ENCODE assay signal across 1 cellular context in genomic region chr6:16759646-16760535, GRCh38.
TF ChIP-seq lines count a peak whose summit lies in the region.

No MANE protein-coding gene starts in this region.

TF ChIP-seq in HepG2, 621 proteins besides CTCF, POLR2A, EP300 and RAD21 (continued from another document and continues in another):
- TF ChIP-seq, protein P1, sequence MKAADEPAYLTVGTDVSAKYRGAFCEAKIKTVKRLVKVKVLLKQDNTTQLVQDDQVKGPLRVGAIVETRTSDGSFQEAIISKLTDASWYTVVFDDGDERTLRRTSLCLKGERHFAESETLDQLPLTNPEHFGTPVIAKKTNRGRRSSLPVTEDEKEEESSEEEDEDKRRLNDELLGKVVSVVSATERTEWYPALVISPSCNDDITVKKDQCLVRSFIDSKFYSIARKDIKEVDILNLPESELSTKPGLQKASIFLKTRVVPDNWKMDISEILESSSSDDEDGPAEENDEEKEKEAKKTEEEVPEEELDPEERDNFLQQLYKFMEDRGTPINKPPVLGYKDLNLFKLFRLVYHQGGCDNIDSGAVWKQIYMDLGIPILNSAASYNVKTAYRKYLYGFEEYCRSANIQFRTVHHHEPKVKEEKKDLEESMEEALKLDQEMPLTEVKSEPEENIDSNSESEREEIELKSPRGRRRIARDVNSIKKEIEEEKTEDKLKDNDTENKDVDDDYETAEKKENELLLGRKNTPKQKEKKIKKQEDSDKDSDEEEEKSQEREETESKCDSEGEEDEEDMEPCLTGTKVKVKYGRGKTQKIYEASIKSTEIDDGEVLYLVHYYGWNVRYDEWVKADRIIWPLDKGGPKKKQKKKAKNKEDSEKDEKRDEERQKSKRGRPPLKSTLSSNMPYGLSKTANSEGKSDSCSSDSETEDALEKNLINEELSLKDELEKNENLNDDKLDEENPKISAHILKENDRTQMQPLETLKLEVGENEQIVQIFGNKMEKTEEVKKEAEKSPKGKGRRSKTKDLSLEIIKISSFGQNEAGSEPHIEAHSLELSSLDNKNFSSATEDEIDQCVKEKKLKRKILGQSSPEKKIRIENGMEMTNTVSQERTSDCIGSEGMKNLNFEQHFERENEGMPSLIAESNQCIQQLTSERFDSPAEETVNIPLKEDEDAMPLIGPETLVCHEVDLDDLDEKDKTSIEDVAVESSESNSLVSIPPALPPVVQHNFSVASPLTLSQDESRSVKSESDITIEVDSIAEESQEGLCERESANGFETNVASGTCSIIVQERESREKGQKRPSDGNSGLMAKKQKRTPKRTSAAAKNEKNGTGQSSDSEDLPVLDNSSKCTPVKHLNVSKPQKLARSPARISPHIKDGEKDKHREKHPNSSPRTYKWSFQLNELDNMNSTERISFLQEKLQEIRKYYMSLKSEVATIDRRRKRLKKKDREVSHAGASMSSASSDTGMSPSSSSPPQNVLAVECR (CRISPR knock-in tag; IDR thresholded peaks at IDR 0.05; ENCODE audit: borderline replicate concordance) = peak; percentile 82
- TF ChIP-seq RFX1 (IDR thresholded peaks at IDR 0.05) (no peak), ZNF761 (CRISPR knock-in tag; conservative IDR thresholded peaks at IDR 0.05) (0 out of 2 replicates have a peak, but pooled peaks have one; percentile 1), ZNF891 (CRISPR knock-in tag; IDR thresholded peaks at IDR 0.05) (no peak; the same call in 1 of the 2 replicates), GATAD2A (CRISPR knock-in tag; IDR thresholded peaks at IDR 0.05) (peak; percentile 46; the same call in 1 of the 2 replicates), HMGXB4 (CRISPR knock-in tag; IDR thresholded peaks at IDR 0.05; ENCODE audit: borderline replicate concordance in 1 of 2, low read depth in 1 of 2) (peak; percentile 94), NFATC3 (CRISPR knock-in tag; IDR thresholded peaks at IDR 0.05) (no peak), ZNF292 (CRISPR knock-in tag; IDR thresholded peaks at IDR 0.05; ENCODE audit: borderline replicate concordance, low read depth) (peak; percentile 65; the same call in 1 of the 2 replicates), ZBED4 (CRISPR knock-in tag; IDR thresholded peaks at IDR 0.05; ENCODE audit: borderline replicate concordance) (0 out of 2 replicates have a peak, but pooled peaks have one; percentile 77), HMGXB3 (CRISPR knock-in tag; IDR thresholded peaks at IDR 0.05; ENCODE audit: borderline replicate concordance) (peak; percentile 55; the same call in 1 of the 2 replicates), DR1 (CRISPR knock-in tag; IDR thresholded peaks at IDR 0.05) (no peak), FOXA1 (IDR thresholded peaks at IDR 0.05) (no peak), FOXA1 (CRISPR knock-in tag; IDR thresholded peaks at IDR 0.05) (peak; percentile 44), ZSCAN22 (CRISPR knock-in tag; IDR thresholded peaks at IDR 0.05) (no peak), GMEB1 (CRISPR knock-in tag; IDR thresholded peaks at IDR 0.05; ENCODE audit: borderline replicate concordance) (peak; percentile 55; the same call in 1 of the 2 replicates), PCBP1 (IDR thresholded peaks at IDR 0.05; ENCODE audit: borderline replicate concordance, low read depth, low read length) (0 out of 2 replicates have a peak, but pooled peaks have one; percentile 48), NKX3-1 (CRISPR knock-in tag; IDR thresholded peaks at IDR 0.05) (no peak; the same call in 1 of the 2 replicates), MAF1 (CRISPR knock-in tag; IDR thresholded peaks at IDR 0.05; ENCODE audit: borderline replicate concordance) (peak; percentile 55; the same call in 1 of the 2 replicates), ZNF503 (CRISPR knock-in tag; IDR thresholded peaks at IDR 0.05) (no peak), TBP (CRISPR knock-in tag; IDR thresholded peaks at IDR 0.05) (no peak), ZNF18 (CRISPR knock-in tag; IDR thresholded peaks at IDR 0.05; ENCODE audit: insufficient replicate concordance) (no peak), GLI4 (CRISPR knock-in tag; IDR thresholded peaks at IDR 0.05; ENCODE audit: borderline replicate concordance) (peak; percentile 70; the same call in 1 of the 2 replicates), ZNF124 (CRISPR knock-in tag; IDR thresholded peaks at IDR 0.05) (peak; percentile 3; the same call in 1 of the 2 replicates), ZNF326 (CRISPR knock-in tag; IDR thresholded peaks at IDR 0.05; ENCODE audit: borderline replicate concordance) (0 out of 2 replicates have a peak, but pooled peaks have one; percentile 43), SNAI1 (CRISPR knock-in tag; IDR thresholded peaks at IDR 0.05; ENCODE audit: borderline replicate concordance) (peak; percentile 73; the same call in 1 of the 2 replicates), FOXK2 (IDR thresholded peaks at IDR 0.05) (no peak), CCAR2 (optimal IDR thresholded peaks at IDR 0.05; ENCODE audit: low read depth, low read length) (no peak)
- TF ChIP-seq, protein P2, sequence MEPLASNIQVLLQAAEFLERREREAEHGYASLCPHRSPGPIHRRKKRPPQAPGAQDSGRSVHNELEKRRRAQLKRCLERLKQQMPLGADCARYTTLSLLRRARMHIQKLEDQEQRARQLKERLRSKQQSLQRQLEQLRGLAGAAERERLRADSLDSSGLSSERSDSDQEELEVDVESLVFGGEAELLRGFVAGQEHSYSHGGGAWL (CRISPR knock-in tag; IDR thresholded peaks at IDR 0.05) = peak; percentile 62; the same call in 1 of the 2 replicates
- TF ChIP-seq, protein P3, sequence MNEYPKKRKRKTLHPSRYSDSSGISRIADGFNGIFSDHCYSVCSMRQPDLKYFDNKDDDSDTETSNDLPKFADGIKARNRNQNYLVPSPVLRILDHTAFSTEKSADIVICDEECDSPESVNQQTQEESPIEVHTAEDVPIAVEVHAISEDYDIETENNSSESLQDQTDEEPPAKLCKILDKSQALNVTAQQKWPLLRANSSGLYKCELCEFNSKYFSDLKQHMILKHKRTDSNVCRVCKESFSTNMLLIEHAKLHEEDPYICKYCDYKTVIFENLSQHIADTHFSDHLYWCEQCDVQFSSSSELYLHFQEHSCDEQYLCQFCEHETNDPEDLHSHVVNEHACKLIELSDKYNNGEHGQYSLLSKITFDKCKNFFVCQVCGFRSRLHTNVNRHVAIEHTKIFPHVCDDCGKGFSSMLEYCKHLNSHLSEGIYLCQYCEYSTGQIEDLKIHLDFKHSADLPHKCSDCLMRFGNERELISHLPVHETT (CRISPR knock-in tag; conservative IDR thresholded peaks at IDR 0.05) = peak; percentile 72
- TF ChIP-seq, protein P4, sequence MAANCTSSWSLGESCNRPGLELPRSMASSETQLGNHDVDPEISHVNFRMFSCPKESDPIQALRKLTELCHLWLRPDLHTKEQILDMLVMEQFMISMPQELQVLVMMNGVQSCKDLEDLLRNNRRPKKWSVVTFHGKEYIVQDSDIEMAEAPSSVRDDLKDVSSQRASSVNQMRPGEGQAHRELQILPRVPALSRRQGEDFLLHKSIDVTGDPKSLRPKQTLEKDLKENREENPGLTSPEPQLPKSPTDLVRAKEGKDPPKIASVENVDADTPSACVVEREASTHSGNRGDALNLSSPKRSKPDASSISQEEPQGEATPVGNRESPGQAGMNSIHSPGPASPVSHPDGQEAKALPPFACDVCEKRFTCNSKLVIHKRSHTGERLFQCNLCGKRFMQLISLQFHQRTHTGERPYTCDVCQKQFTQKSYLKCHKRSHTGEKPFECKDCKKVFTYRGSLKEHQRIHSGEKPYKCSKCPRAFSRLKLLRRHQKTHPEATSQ (CRISPR knock-in tag; IDR thresholded peaks at IDR 0.05; ENCODE audit: borderline replicate concordance) = peak; percentile 69; the same call in 1 of the 2 replicates
